In genomic region chr14:104393898-104394605, GRCh38 we compare ENCODE assay signal across 8 cellular contexts.
DNase-seq lines count a peak whose midpoint lies in the region; ATAC-seq and TF ChIP-seq lines count a peak whose summit lies in the region.

No MANE protein-coding gene starts in this region.

- H3K4me3 Mint-ChIP-seq in activated CD8-positive, alpha-beta T cell treated with anti-CD3 and anti-CD28 coated beads, Interleukin-2, amount 10 ng/mL, durations not matched to agents 7 days and 5 days, result peak overlapping the region; percentile 57
- H3K4me3 Mint-ChIP-seq in progenitor cell of endocrine pancreas (ENCODE audit: low read depth), result no peak overlapping the region

- no peaks in the 10 kb centered on the region for H3K27me3 ChIP-seq in heart left ventricle

- H3K27me3 Mint-ChIP-seq in activated CD8-positive, alpha-beta T cell treated with anti-CD3 and anti-CD28 coated beads, Interleukin-2, amount 10 ng/mL, durations not matched to agents 7 days and 5 days (ENCODE audit: low read depth), result no peaks in the 10 kb centered on the region
- H3K27me3 Mint-ChIP-seq in progenitor cell of endocrine pancreas, result peaks cover 38% of the 10 kb centered on the region

- TF ChIP-seq POLR2A in heart left ventricle (IDR thresholded peaks at IDR 0.05), result no peak

- no peak overlapping the region for H3K4me3 ChIP-seq in heart left ventricle

- no peaks in the 10 kb centered on the region for H3K36me3 Mint-ChIP-seq in activated CD8-positive, alpha-beta T cell treated with anti-CD3 and anti-CD28 coated beads, Interleukin-2, amount 10 ng/mL, durations not matched to agents 7 days and 5 days (ENCODE audit: low read depth)
- H3K36me3 Mint-ChIP-seq in progenitor cell of endocrine pancreas (ENCODE audit: insufficient read depth), result no peaks in the 10 kb centered on the region

- H3K27ac ChIP-seq in heart left ventricle, result peak overlapping the region; percentile 41 to 91 (median 74)

- peak overlapping the region; percentile 96 for H3K27ac Mint-ChIP-seq in activated CD8-positive, alpha-beta T cell treated with anti-CD3 and anti-CD28 coated beads, Interleukin-2, amount 10 ng/mL, durations not matched to agents 7 days and 5 days
- H3K27ac Mint-ChIP-seq in progenitor cell of endocrine pancreas, result no peak overlapping the region

- H3K36me3 ChIP-seq in heart left ventricle, result no peaks in the 10 kb centered on the region

- CTCF ChIA-PET in activated CD8-positive, alpha-beta T cell treated with anti-CD3 and anti-CD28 coated beads, Interleukin-2, amount 10 ng/mL, durations not matched to agents 7 days and 5 days (lab: Charles Lee), result interaction anchor here (0.6 to 0.7 kb wide), 2 partner anchors 39 to 316 kb away, joined by 4 read pairs; no protein-coding TSS in a partner anchor

- H3K4me1 Mint-ChIP-seq in activated CD8-positive, alpha-beta T cell treated with anti-CD3 and anti-CD28 coated beads, Interleukin-2, amount 10 ng/mL, durations not matched to agents 7 days and 5 days (ENCODE audit: low read depth), result peaks cover 65% of the 10 kb centered on the region
- no peaks in the 10 kb centered on the region for H3K4me1 Mint-ChIP-seq in progenitor cell of endocrine pancreas (ENCODE audit: low read depth)

- ATAC-seq in HG03432 (IDR thresholded peaks at IDR 0.05; ENCODE audit: unreplicated experiment) (peak; percentile 49), heart left ventricle (peak; percentile 76 to 91 (median 82))
- ATAC-seq in activated CD8-positive, alpha-beta T cell treated with anti-CD3 and anti-CD28 coated beads, Interleukin-2, amount 10 ng/mL, durations not matched to agents 7 days and 5 days, result peak; percentile 85

- intact Hi-C loops in heart left ventricle (cut with DNase I), result loop anchor here in 1 of 10 donors (10.0 kb wide), 1 partner anchor 259 kb away; the partner anchor contains the start of gene KIF26A

- WGBS in heart left ventricle, 4 donors, result 47 to 56% (median 52%) methylated on average over 9 to 15 of the region's 15 CpGs

- DNase-seq in activated CD8-positive, alpha-beta T cell treated with anti-CD3 and anti-CD28 coated beads, Interleukin-2, amount 10 ng/mL, durations not matched to agents 7 days and 5 days, result peak; percentile 83
- peak; percentile 74 to 89 (median 83) for DNase-seq in heart left ventricle
- DNase-seq in stimulated activated CD8-positive, alpha-beta memory T cell treated with anti-CD3 and anti-CD28 coated beads, Interleukin-2, amount 100 ng/mL, for 1 hour (ENCODE audit: low read depth in 2 of 2), result peak; percentile 28 to 53
- DNase-seq in progenitor cell of endocrine pancreas (ENCODE audit: low spot score, unreplicated experiment), result no peak
- no peak for DNase-seq in C1 segment of cervical spinal cord (lab: John Stamatoyannopoulos, UW)
- no peak for DNase-seq in anterior cingulate cortex (lab: John Stamatoyannopoulos, UW)
- no peak for DNase-seq in NCI-H187 (lab: John Stamatoyannopoulos, UW)

- POLR2A ChIA-PET in activated CD8-positive, alpha-beta T cell treated with anti-CD3 and anti-CD28 coated beads, Interleukin-2, amount 10 ng/mL, durations not matched to agents 7 days and 5 days (lab: Charles Lee), result no interaction called here

- peaks cover 0 to 18% (median 5%) of the 10 kb centered on the region in 12 donors for H3K9me3 ChIP-seq in heart left ventricle

- H3K9me3 Mint-ChIP-seq in activated CD8-positive, alpha-beta T cell treated with anti-CD3 and anti-CD28 coated beads, Interleukin-2, amount 10 ng/mL, durations not matched to agents 7 days and 5 days (ENCODE audit: insufficient read depth), result peaks cover 9% of the 10 kb centered on the region
- H3K9me3 Mint-ChIP-seq in progenitor cell of endocrine pancreas (ENCODE audit: low read depth), result peaks cover 8% of the 10 kb centered on the region

- peaks cover 5 to 43% (median 25%) of the 10 kb centered on the region in 12 donors for H3K4me1 ChIP-seq in heart left ventricle

- TF ChIP-seq CTCF in heart left ventricle (IDR thresholded peaks at IDR 0.05) (no peak), progenitor cell of endocrine pancreas (IDR thresholded peaks at IDR 0.05; ENCODE audit: unreplicated experiment) (no peak)

Comparison
In these comparisons a context has a peak if more than half of its experiments do, and no peak if none do; other contexts are left out.
1. DNase-seq: peak in activated CD8-positive, alpha-beta T cell treated with anti-CD3 and anti-CD28 coated beads, Interleukin-2, amount 10 ng/mL, durations not matched to agents 7 days and 5 days (single experiment), heart left ventricle (5 of 5) and stimulated activated CD8-positive, alpha-beta memory T cell treated with anti-CD3 and anti-CD28 coated beads, Interleukin-2, amount 100 ng/mL, for 1 hour (2 of 2); none in progenitor cell of endocrine pancreas (single experiment), C1 segment of cervical spinal cord (0 of 14), anterior cingulate cortex (0 of 58) and NCI-H187 (0 of 2).
2. Peak in every context shown above with its lines, with median percentiles within 50 percentile points of each other: ATAC-seq.